22 cellular contexts compared by ENCODE assay signal in the genomic region with DNA sequence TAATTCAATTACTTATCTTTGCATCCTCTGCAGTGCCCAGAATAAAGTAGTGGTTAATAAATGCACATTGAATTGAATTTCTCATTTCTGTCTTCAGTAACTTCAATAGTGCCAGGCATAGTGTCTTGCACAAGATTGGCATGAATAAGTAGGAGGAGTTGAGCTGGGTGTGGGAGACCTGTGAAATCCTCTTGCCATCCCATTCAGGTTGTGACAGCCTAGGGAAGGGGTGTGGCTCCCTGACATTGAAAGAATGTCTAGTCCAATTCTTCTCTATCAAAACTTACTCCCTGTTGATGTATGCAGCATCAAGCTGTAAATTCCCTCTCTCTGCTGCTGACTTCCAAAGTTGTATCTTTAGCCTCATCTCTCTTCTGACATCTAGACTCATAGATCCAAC.
DNase-seq lines count a peak whose midpoint lies in the region; ATAC-seq and TF ChIP-seq lines count a peak whose summit lies in the region.
"Had no signal": no experiment of that assay in that cellular context is flagged by ENCODE, and none has a peak within 500 bp of the region (broad histone marks: within the 10 kb centered on the region; RNA-seq: fewer than 3 reads in every experiment).

No MANE protein-coding gene starts in this region.

- ATAC-seq in RWPE2 (ENCODE audit: low read depth): peak; percentile 23; the same call in 1 of the 3 replicates
- ATAC-seq in esophagus mucosa: peak; percentile 74
- ATAC-seq in HG03025 (IDR thresholded peaks at IDR 0.05; ENCODE audit: low FRiP score, unreplicated experiment): no peak
- no peak for ATAC-seq in HG02678 (IDR thresholded peaks at IDR 0.05; ENCODE audit: unreplicated experiment)
- ATAC-seq: A549, GM12878 had no signal

- CTCF ChIA-PET in HEK293 (lab: Yijun Ruan, JAX): interaction anchor here (1.2 kb wide), 1 partner anchor 15 kb away, joined by 4 read pairs; no protein-coding TSS in a partner anchor

- no peak for DNase-seq in RWPE2 (ENCODE audit: low spot score)
- DNase-seq in stimulated activated naive CD4-positive, alpha-beta T cell (lab: John Stamatoyannopoulos, UW): no peak
- DNase-seq: BE2C; C1 segment of cervical spinal cord; CD4-positive, alpha-beta memory T cell; CD4-positive, CD25-positive, alpha-beta regulatory T cell; CD8-positive, alpha-beta memory T cell; COR-L47; DMS 273 treated with DMSO at 0.1 percent for 48 hours; DMS153; DMS79; DND-41; EL; GDM1 had no signal

- H3K4me3 ChIP-seq in HEK293 (ENCODE audit: low read depth, low read length): no peak overlapping the region
- H3K4me3 ChIP-seq in RWPE2 (ENCODE audit: severe bottlenecking): no peak overlapping the region
- H3K4me3 ChIP-seq: A549, BLaER1, GM12878 had no signal

- H3K27ac ChIP-seq in HEK293 (ENCODE audit: extremely low read depth, low read depth, low read length) (no peak overlapping the region), RWPE2 (ENCODE audit: poor library complexity, severe bottlenecking) (no peak overlapping the region)
- H3K27ac ChIP-seq: 22Rv1, A549, BLaER1 had no signal

- H3K27me3 ChIP-seq in RWPE2 (ENCODE audit: insufficient read depth, poor library complexity, severe bottlenecking): peaks cover 8% of the 10 kb centered on the region
- H3K27me3 ChIP-seq: BE2C, BLaER1 had no signal

- TF ChIP-seq CTCF in HEK293 (tag by site-specific recombination; IDR thresholded peaks at IDR 0.05) (no peak), RWPE2 (IDR thresholded peaks at IDR 0.05; ENCODE audit: poor library complexity, severe bottlenecking) (no peak)

- POLR2A ChIA-PET in HEK293 (lab: Yijun Ruan, JAX): no interaction called here

- H3K4me1 ChIP-seq in HEK293 (ENCODE audit: control insufficient read depth, insufficient read depth, low read length) (no peaks in the 10 kb centered on the region), RWPE2 (ENCODE audit: insufficient read depth, poor library complexity, severe bottlenecking) (no peaks in the 10 kb centered on the region)
- H3K4me1 ChIP-seq: A549 had no signal

- H3K36me3 ChIP-seq in HEK293 (ENCODE audit: control insufficient read depth in 2 of 2, insufficient read depth in 1 of 2, low read length in 2 of 2): no peaks in the 10 kb centered on the region
- no peaks in the 10 kb centered on the region for H3K36me3 ChIP-seq in RWPE2 (ENCODE audit: low read depth)
- H3K36me3 ChIP-seq: BE2C, BLaER1 had no signal

- H3K9me3 ChIP-seq in HEK293 (ENCODE audit: control insufficient read depth, insufficient read depth, low read depth, low read length) (no peaks in the 10 kb centered on the region), RWPE2 (ENCODE audit: severe bottlenecking) (no peaks in the 10 kb centered on the region)
- H3K9me3 ChIP-seq: A549, BE2C, BLaER1 had no signal

TF ChIP-seq in HEK293, 187 proteins besides CTCF, POLR2A, EP300 and RAD21:
- TF ChIP-seq ZNF133 (tag by site-specific recombination; IDR thresholded peaks at IDR 0.05) (peak; percentile 25; the same call in 1 of the 2 replicates), ZNF626 (tag by site-specific recombination; IDR thresholded peaks at IDR 0.05) (no peak)

Comparison
In these comparisons a context has a peak if more than half of its experiments do, and no peak if none do; other contexts are left out.
1. ATAC-seq: peak in RWPE2 (single experiment) and esophagus mucosa (single experiment); none in HG03025 (single experiment) and HG02678 (single experiment).